In the genomic region with DNA sequence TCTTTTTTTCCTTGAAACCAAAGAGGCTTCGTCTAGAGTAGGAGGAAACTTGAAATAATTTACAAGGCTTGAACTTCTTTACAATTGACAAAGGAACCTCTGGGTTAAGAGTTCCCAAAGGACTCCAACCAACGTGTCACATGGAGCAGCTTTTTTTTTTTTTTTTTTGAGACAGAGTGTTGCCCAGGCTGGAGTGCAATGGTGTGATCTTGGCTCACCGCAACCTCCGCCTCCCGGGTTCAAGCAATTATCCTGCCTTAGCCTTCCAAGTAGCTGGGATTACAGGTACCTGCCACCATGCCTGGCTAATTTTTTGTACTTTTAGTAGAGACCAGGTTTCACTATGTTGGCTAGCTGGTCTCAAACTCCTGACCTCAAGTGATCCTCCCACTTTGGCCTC, we compare ENCODE assay signal across 5 cellular contexts. TPM values are rescaled to one million over a fixed set of nuclear protein-coding genes. Genes with fewer than 3 reads are reported as not detected.
"Had no signal": no experiment of that assay in that cellular context is flagged by ENCODE, and none has a peak within 500 bp of the region (broad histone marks: within the 10 kb centered on the region; RNA-seq: fewer than 3 reads in every experiment).

No MANE protein-coding gene starts in this region.

RNA-seq across cellular contexts. Expression of a gene that starts 43.2 kb away (rescaled TPM):
- total RNA-seq: LHCN-M2, NCI-H460, PC-9, RPMI7951, SJCRH30 had no signal
